Comparison of ENCODE assay signal across 38 cellular contexts in the genomic region with DNA sequence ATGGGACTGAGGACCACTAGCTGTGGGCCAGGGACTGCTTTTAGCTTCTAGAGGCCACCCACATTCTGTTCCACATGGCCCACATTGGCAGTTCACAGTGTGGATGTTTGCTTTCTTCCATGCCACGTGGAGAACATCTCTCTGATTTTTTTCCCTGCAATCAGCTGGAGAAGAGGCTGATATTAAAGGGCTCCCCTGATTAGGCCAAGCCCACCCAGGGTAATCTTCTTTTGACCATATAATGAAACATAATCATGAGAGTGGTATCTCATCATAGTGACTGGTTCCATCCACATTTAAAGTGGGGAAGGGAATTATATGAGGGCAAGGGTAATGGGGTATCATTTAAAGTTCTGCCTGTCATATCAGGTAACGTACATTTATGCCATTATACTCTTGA.
"Had no signal": no experiment of that assay in that cellular context is flagged by ENCODE, and none has a peak within 500 bp of the region (broad histone marks: within the 10 kb centered on the region; RNA-seq: fewer than 3 reads in every experiment).

No MANE protein-coding gene starts in this region.

- ATAC-seq: activated CD4-positive, alpha-beta T cell treated with anti-CD3 and anti-CD28 coated beads for 36 hours; activated CD4-positive, CD25-positive, alpha-beta regulatory T cell treated with anti-CD3 and anti-CD28 coated beads, Interleukin-2, amount 50 U/mL, for 24 hours; activated CD8-positive, alpha-beta memory T cell treated with anti-CD3 and anti-CD28 coated beads, Interleukin-2, amount 10 ng/mL, durations not matched to agents 7 days and 5 days; activated CD8-positive, alpha-beta T cell treated with anti-CD3 and anti-CD28 coated beads, Interleukin-2, amount 10 ng/mL, durations not matched to agents 7 days and 5 days; activated naive CD8-positive, alpha-beta T cell treated with anti-CD3 and anti-CD28 coated beads, Interleukin-2, amount 50 U/mL, for 24 hours; WTC11 had no signal

- H3K36me3 ChIP-seq: ascending aorta, cardiac muscle cell had no signal

- H3K4me3 ChIP-seq: ascending aorta, cardiac muscle cell had no signal

- H3K27me3 ChIP-seq: ascending aorta, cardiac muscle cell had no signal

- H3K27ac Mint-ChIP-seq: activated CD4-positive, alpha-beta memory T cell treated with anti-CD3 and anti-CD28 coated beads, Interleukin-2, amount 10 ng/mL, durations not matched to agents 7 days and 5 days; activated CD4-positive, alpha-beta T cell treated with anti-CD3 and anti-CD28 coated beads for 36 hours; activated CD4-positive, alpha-beta T cell treated with anti-CD3 and anti-CD28 coated beads, Interleukin-2, amount 10 ng/mL, durations not matched to agents 7 days and 5 days; activated CD8-positive, alpha-beta memory T cell treated with anti-CD3 and anti-CD28 coated beads, Interleukin-2, amount 10 ng/mL, durations not matched to agents 7 days and 5 days; activated CD8-positive, alpha-beta T cell treated with anti-CD3 and anti-CD28 coated beads, Interleukin-2, amount 10 ng/mL, durations not matched to agents 7 days and 5 days; activated naive CD4-positive, alpha-beta T cell treated with anti-CD3 and anti-CD28 coated beads, Interleukin-2, amount 10 ng/mL, durations not matched to agents 7 days and 5 days; activated naive CD4-positive, alpha-beta T cell treated with anti-CD3 and anti-CD28 coated beads, Interleukin-2, amount 50 U/mL, for 24 hours; activated naive CD8-positive, alpha-beta T cell; activated naive CD8-positive, alpha-beta T cell treated with anti-CD3 and anti-CD28 coated beads, Interleukin-2, amount 10 ng/mL, durations not matched to agents 7 days and 5 days; activated naive CD8-positive, alpha-beta T cell treated with anti-CD3 and anti-CD28 coated beads, Interleukin-2, amount 50 U/mL, for 24 hours; activated T-cell treated with anti-CD3 and anti-CD28 coated beads, Interleukin-2, amount 50 U/mL, for 24 hours; activated T-helper 2 cell treated with anti-CD3 and anti-CD28 coated beads, Interferon-gamma antibody, Interleukin-2, Interleukin-4, amounts not matched to agents 10 μg/mL and 5 μg/mL and 100 μg/mL, durations not matched to agents 14 hours and 24 hours and 36 hours; T-helper 1 cell treated with Interleukin-12 subunit alpha and Interleukin-12 subunit beta and Interleukin-4 antibody, amounts not matched to agents 30 μg/mL and 1 μg/mL, for 36 hours; T-helper 2 cell treated with Interferon-gamma antibody and Interleukin-4, amounts not matched to agents 5 μg/mL and 100 μg/mL, for 36 hours; WTC11 had no signal

- DNase-seq: activated CD4-positive, alpha-beta memory T cell treated with anti-CD3 and anti-CD28 coated beads, Interleukin-2, amount 10 ng/mL, durations not matched to agents 7 days and 5 days; activated CD4-positive, alpha-beta T cell treated with anti-CD3 and anti-CD28 coated beads for 1 hour; activated CD4-positive, alpha-beta T cell treated with anti-CD3 and anti-CD28 coated beads for 36 hours; activated CD4-positive, alpha-beta T cell treated with anti-CD3 and anti-CD28 coated beads for 48 hours; activated CD4-positive, alpha-beta T cell treated with anti-CD3 and anti-CD28 coated beads, Interleukin-2, amount 10 ng/mL, durations not matched to agents 7 days and 5 days; activated CD4-positive, alpha-beta T cell treated with anti-CD3 and anti-CD28 coated beads, Interleukin-2, amount 50 U/mL, for 48 hours; activated CD4-positive, CD25-positive, alpha-beta regulatory T cell; activated CD8-positive, alpha-beta memory T cell treated with anti-CD3 and anti-CD28 coated beads for 24 hours; activated CD8-positive, alpha-beta memory T cell treated with anti-CD3 and anti-CD28 coated beads, Interleukin-2, amount 10 ng/mL, durations not matched to agents 7 days and 5 days; activated CD8-positive, alpha-beta memory T cell treated with anti-CD3 and anti-CD28 coated beads, Interleukin-2, amount 50 U/mL, for 48 hours; activated CD8-positive, alpha-beta T cell treated with anti-CD3 and anti-CD28 coated beads, Interleukin-2, amount 10 ng/mL, durations not matched to agents 7 days and 5 days; activated effector memory CD4-positive, alpha-beta T cell treated with Interleukin-2 at 50 U/mL for 16 hours; activated gamma-delta T cell; activated naive CD4-positive, alpha-beta T cell treated with anti-CD3 and anti-CD28 coated beads, Interleukin-2, amount 10 ng/mL, durations not matched to agents 7 days and 5 days; activated naive CD4-positive, alpha-beta T cell treated with Interleukin-2 at 50 U/mL for 16 hours; activated naive CD8-positive, alpha-beta T cell treated with anti-CD3 and anti-CD28 coated beads, Interleukin-2, amount 10 ng/mL, durations not matched to agents 7 days and 5 days; activated naive CD8-positive, alpha-beta T cell treated with anti-CD3 and anti-CD28 coated beads, Interleukin-2, amount 50 U/mL, for 24 hours; activated T-cell treated with anti-CD3 and anti-CD28 coated beads, Interleukin-2, amount 50 U/mL, for 24 hours; activated T-cell treated with anti-CD3 and anti-CD28 coated beads, Interleukin-2, amount 50 U/mL, for 48 hours; amygdala; anterior cingulate cortex; caudate nucleus; cerebellar nuclear complex; T-helper 1 cell; T-helper 2 cell; T-helper 9 cell; WERI-Rb-1 had no signal

- H3K27ac ChIP-seq: ascending aorta, cardiac muscle cell, WERI-Rb-1 had no signal

- H3K9me3 Mint-ChIP-seq: activated CD4-positive, alpha-beta memory T cell treated with anti-CD3 and anti-CD28 coated beads, Interleukin-2, amount 10 ng/mL, durations not matched to agents 7 days and 5 days; activated CD4-positive, alpha-beta T cell treated with anti-CD3 and anti-CD28 coated beads, Interleukin-2, amount 10 ng/mL, durations not matched to agents 7 days and 5 days; activated naive CD4-positive, alpha-beta T cell treated with anti-CD3 and anti-CD28 coated beads, Interleukin-2, amount 10 ng/mL, durations not matched to agents 7 days and 5 days; activated naive CD4-positive, alpha-beta T cell treated with anti-CD3 and anti-CD28 coated beads, Interleukin-2, amount 50 U/mL, for 24 hours; activated naive CD8-positive, alpha-beta T cell treated with anti-CD3 and anti-CD28 coated beads, Interleukin-2, amount 10 ng/mL, durations not matched to agents 7 days and 5 days; activated naive CD8-positive, alpha-beta T cell treated with anti-CD3 and anti-CD28 coated beads, Interleukin-2, amount 50 U/mL, for 24 hours; activated T-cell treated with anti-CD3 and anti-CD28 coated beads, Interleukin-2, amount 50 U/mL, for 24 hours; activated T-helper 2 cell treated with anti-CD3 and anti-CD28 coated beads, Interferon-gamma antibody, Interleukin-2, Interleukin-4, amounts not matched to agents 10 μg/mL and 5 μg/mL and 100 μg/mL, durations not matched to agents 14 hours and 24 hours and 36 hours; central memory CD8-positive, alpha-beta T cell; T-helper 1 cell treated with Interleukin-12 subunit alpha and Interleukin-12 subunit beta and Interleukin-4 antibody, amounts not matched to agents 30 μg/mL and 1 μg/mL, for 36 hours; T-helper 2 cell treated with Interferon-gamma antibody and Interleukin-4, amounts not matched to agents 5 μg/mL and 100 μg/mL, for 36 hours; WTC11 had no signal

- H3K4me1 Mint-ChIP-seq: WTC11 had no signal

- H3K9me3 ChIP-seq: ascending aorta had no signal

- H3K4me3 Mint-ChIP-seq: activated CD4-positive, alpha-beta memory T cell treated with anti-CD3 and anti-CD28 coated beads, Interleukin-2, amount 10 ng/mL, durations not matched to agents 7 days and 5 days; activated CD4-positive, alpha-beta T cell treated with anti-CD3 and anti-CD28 coated beads for 36 hours; activated CD4-positive, alpha-beta T cell treated with anti-CD3 and anti-CD28 coated beads, Interleukin-2, amount 10 ng/mL, durations not matched to agents 7 days and 5 days; activated CD8-positive, alpha-beta memory T cell treated with anti-CD3 and anti-CD28 coated beads, Interleukin-2, amount 10 ng/mL, durations not matched to agents 7 days and 5 days; activated CD8-positive, alpha-beta T cell treated with anti-CD3 and anti-CD28 coated beads, Interleukin-2, amount 10 ng/mL, durations not matched to agents 7 days and 5 days; activated naive CD4-positive, alpha-beta T cell treated with anti-CD3 and anti-CD28 coated beads, Interleukin-2, amount 10 ng/mL, durations not matched to agents 7 days and 5 days; activated naive CD4-positive, alpha-beta T cell treated with anti-CD3 and anti-CD28 coated beads, Interleukin-2, amount 50 U/mL, for 24 hours; activated naive CD8-positive, alpha-beta T cell; activated naive CD8-positive, alpha-beta T cell treated with anti-CD3 and anti-CD28 coated beads, Interleukin-2, amount 10 ng/mL, durations not matched to agents 7 days and 5 days; activated naive CD8-positive, alpha-beta T cell treated with anti-CD3 and anti-CD28 coated beads, Interleukin-2, amount 50 U/mL, for 24 hours; activated T-cell treated with anti-CD3 and anti-CD28 coated beads, Interleukin-2, amount 50 U/mL, for 24 hours; brain; central memory CD8-positive, alpha-beta T cell; T-helper 1 cell treated with Interleukin-12 subunit alpha and Interleukin-12 subunit beta and Interleukin-4 antibody, amounts not matched to agents 30 μg/mL and 1 μg/mL, for 36 hours; T-helper 2 cell treated with Interferon-gamma antibody and Interleukin-4, amounts not matched to agents 5 μg/mL and 100 μg/mL, for 36 hours; WTC11 had no signal

- H3K27me3 Mint-ChIP-seq: activated CD4-positive, alpha-beta memory T cell treated with anti-CD3 and anti-CD28 coated beads, Interleukin-2, amount 10 ng/mL, durations not matched to agents 7 days and 5 days; activated CD4-positive, alpha-beta T cell treated with anti-CD3 and anti-CD28 coated beads for 36 hours; activated CD4-positive, alpha-beta T cell treated with anti-CD3 and anti-CD28 coated beads, Interleukin-2, amount 10 ng/mL, durations not matched to agents 7 days and 5 days; activated CD8-positive, alpha-beta memory T cell treated with anti-CD3 and anti-CD28 coated beads, Interleukin-2, amount 10 ng/mL, durations not matched to agents 7 days and 5 days; activated naive CD4-positive, alpha-beta T cell treated with anti-CD3 and anti-CD28 coated beads, Interleukin-2, amount 10 ng/mL, durations not matched to agents 7 days and 5 days; activated naive CD4-positive, alpha-beta T cell treated with anti-CD3 and anti-CD28 coated beads, Interleukin-2, amount 50 U/mL, for 24 hours; activated naive CD8-positive, alpha-beta T cell; activated naive CD8-positive, alpha-beta T cell treated with anti-CD3 and anti-CD28 coated beads, Interleukin-2, amount 10 ng/mL, durations not matched to agents 7 days and 5 days; activated naive CD8-positive, alpha-beta T cell treated with anti-CD3 and anti-CD28 coated beads, Interleukin-2, amount 50 U/mL, for 24 hours; activated T-cell treated with anti-CD3 and anti-CD28 coated beads, Interleukin-2, amount 50 U/mL, for 24 hours; brain; central memory CD8-positive, alpha-beta T cell had no signal

- H3K36me3 Mint-ChIP-seq: activated naive CD4-positive, alpha-beta T cell treated with anti-CD3 and anti-CD28 coated beads, Interleukin-2, amount 10 ng/mL, durations not matched to agents 7 days and 5 days; activated naive CD8-positive, alpha-beta T cell; WTC11 had no signal
